7 cellular contexts compared by ENCODE assay signal in genomic region chr7:20784311-20785210, GRCh38. TPM values are rescaled to one million over a fixed set of nuclear protein-coding genes. Genes with fewer than 3 reads are reported as not detected.
DNase-seq lines count a peak whose midpoint lies in the region; ATAC-seq and TF ChIP-seq lines count a peak whose summit lies in the region.

No MANE protein-coding gene starts in this region.

- no peaks in the 10 kb centered on the region for H4K20me1 ChIP-seq in PC-9 (ENCODE audit: insufficient read depth)

- TF ChIP-seq CTCF in GM10266 (IDR thresholded peaks at IDR 0.05; ENCODE audit: control insufficient read depth, insufficient read depth, low read depth, missing control alignments) (no peak), endothelial cell (IDR thresholded peaks at IDR 0.05; ENCODE audit: unreplicated experiment) (peak; percentile 23), PC-9 (conservative IDR thresholded peaks at IDR 0.05) (no peak)

- H3K36me3 Mint-ChIP-seq in endothelial cell (ENCODE audit: low read depth, unreplicated experiment): no peaks in the 10 kb centered on the region

- H3K27me3 Mint-ChIP-seq in endothelial cell (ENCODE audit: unreplicated experiment): peaks cover 13% of the 10 kb centered on the region

- no peaks in the 10 kb centered on the region for H3F3A ChIP-seq in PC-9 (ENCODE audit: insufficient read depth, low read depth)

- no peaks in the 10 kb centered on the region for H3K79me2 ChIP-seq in PC-9 (ENCODE audit: low read depth)

- H3K4me2 ChIP-seq in PC-9: no peak overlapping the region

- intact Hi-C loops in PC-9 (cut with micrococcal nuclease; ENCODE audit: unreplicated experiment): no loop called here

- BruUV-seq in PC-9 (replicated peaks; lab: Mats Ljungman, UMichigan): no TSS peak

- H2AFZ ChIP-seq in PC-9: no peak overlapping the region

- peak overlapping the region; percentile 51 for H3K4me3 ChIP-seq in MG63
- H3K4me3 ChIP-seq in PC-9: no peak overlapping the region

- DNase-seq in GM10266 (ENCODE audit: extremely low spot score) (peak; percentile 40), MG63 (peak; percentile 78), endothelial cell (ENCODE audit: low spot score) (peak; percentile 67), renal cortical epithelial cell (ENCODE audit: low read depth) (peak; percentile 13), PC-9 (no peak), DMS79 treated with DMSO at 0.1 percent for 48 hours (lab: John Stamatoyannopoulos, UW) (no peak)

- H3K27me3 ChIP-seq in MG63 (peaks cover 8% of the 10 kb centered on the region), PC-9 (ENCODE audit: insufficient read depth, low read depth) (peaks cover 5% of the 10 kb centered on the region; the same call in 1 of the 2 replicates)

- H3K27ac Mint-ChIP-seq in endothelial cell (ENCODE audit: unreplicated experiment): no peak overlapping the region

- H3K36me3 ChIP-seq in MG63: no peaks in the 10 kb centered on the region
- no peaks in the 10 kb centered on the region for H3K36me3 ChIP-seq in PC-9 (ENCODE audit: low read depth)

- CTCF ChIA-PET in PC-9 (lab: Charles Lee): no interaction called here

- no peaks in the 10 kb centered on the region for H3K9me2 ChIP-seq in PC-9 (ENCODE audit: insufficient read depth)

- H3K9me3 Mint-ChIP-seq in endothelial cell (ENCODE audit: unreplicated experiment): no peaks in the 10 kb centered on the region

- no peaks in the 10 kb centered on the region for H3K4me1 ChIP-seq in PC-9 (replicated peaks; ENCODE audit: insufficient read depth)

- POLR2A ChIA-PET in PC-9 (lab: Charles Lee; ENCODE audit: unreplicated experiment): no interaction called here

- no peak for ATAC-seq in HG02571 (IDR thresholded peaks at IDR 0.05; ENCODE audit: unreplicated experiment)

- no peaks in the 10 kb centered on the region for H3K9me3 ChIP-seq in MG63
- no peaks in the 10 kb centered on the region for H3K9me3 ChIP-seq in PC-9 (ENCODE audit: insufficient read depth, low read depth)

- H3K4me3 Mint-ChIP-seq in endothelial cell (ENCODE audit: unreplicated experiment): no peak overlapping the region

- H3K27ac ChIP-seq in PC-9: no peak overlapping the region

- peaks cover 38% of the 10 kb centered on the region for H3K4me1 Mint-ChIP-seq in endothelial cell (ENCODE audit: unreplicated experiment)

RNA-seq across cellular contexts. Expression of gene SP8, which starts 2.1 kb away (rescaled TPM):
- total RNA-seq in MG63 (2014; rRNA removed; shearing (Covaris generic); ENCODE audit: low replicate concordance): 1.5 and 6.5 TPM in 2 replicates
- 0.82 TPM for total RNA-seq in endothelial cell (ENCODE audit: unreplicated experiment)
- total RNA-seq in renal cortical epithelial cell: not detected in 2 replicates
- not detected in 2 replicates for total RNA-seq in PC-9 (2021)

Comparison
In these comparisons a context has a peak if more than half of its experiments do, and no peak if none do; other contexts are left out.
1. DNase-seq: peak in GM10266 (single experiment), MG63 (single experiment), endothelial cell (single experiment) and renal cortical epithelial cell (single experiment); none in PC-9 (0 of 2) and DMS79 treated with DMSO at 0.1 percent for 48 hours (single experiment).